Comparison of ENCODE assay signal across 13 cellular contexts in the genomic region with DNA sequence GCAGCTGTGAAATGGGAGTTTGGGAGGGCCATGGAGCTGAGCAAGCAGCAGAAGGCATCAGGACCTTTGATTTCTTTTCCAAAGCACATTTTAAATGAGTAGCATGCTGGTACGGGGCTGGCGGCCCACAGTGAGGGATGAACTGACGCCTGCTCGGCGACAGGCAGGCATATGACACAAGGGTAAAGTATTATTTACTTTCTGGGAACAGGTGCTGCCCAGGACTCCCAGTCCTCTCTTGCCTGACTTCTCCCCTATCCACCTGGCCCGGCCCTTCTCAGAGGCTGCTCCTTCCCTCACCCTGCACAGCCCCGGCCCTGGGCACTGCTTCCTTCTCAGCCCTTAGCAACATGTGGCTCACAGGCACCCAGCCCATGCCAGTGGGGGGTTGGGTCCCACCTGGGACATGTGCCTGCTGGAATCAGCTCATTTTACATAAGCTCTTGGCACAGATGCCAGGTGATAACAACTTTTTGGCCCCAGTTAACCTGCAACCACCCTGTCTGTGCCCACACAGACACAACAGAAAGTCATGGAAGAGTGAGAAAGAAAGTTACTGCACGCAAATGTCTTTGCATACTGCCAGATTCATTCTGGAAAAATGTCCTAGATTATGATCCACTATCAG.
DNase-seq lines count a peak whose midpoint lies in the region; ATAC-seq, FAIRE-seq and TF ChIP-seq lines count a peak whose summit lies in the region.
"Had no signal": no experiment of that assay in that cellular context is flagged by ENCODE, and none has a peak within 500 bp of the region (broad histone marks: within the 10 kb centered on the region; RNA-seq: fewer than 3 reads in every experiment).

No MANE protein-coding gene starts in this region.

- no peak overlapping the region for H3K4me3 ChIP-seq in small intestine (ENCODE audit: low read depth in 1 of 2, low read length in 2 of 2)
- H3K4me3 ChIP-seq: testis had no signal

- H3K27ac ChIP-seq in small intestine (ENCODE audit: low read depth in 1 of 2, low read length in 1 of 2), result peak overlapping the region; percentile 59 to 60
- H3K27ac ChIP-seq: neutrophil, testis had no signal

- no peaks in the 10 kb centered on the region for H3K36me3 ChIP-seq in small intestine (ENCODE audit: control insufficient read depth in 2 of 2, insufficient read depth in 2 of 2, low read length in 2 of 2)
- H3K36me3 ChIP-seq: neutrophil had no signal

- intact Hi-C loops in left ventricle myocardium superior (cut with micrococcal nuclease), result no loop called here

- FAIRE-seq in small intestine (lab: Jason Lieb, UNC), result no peak
- FAIRE-seq: RCC 7860 had no signal

- 9 to 47% (median 16%) methylated on average over 8 of the region's 8 CpGs for WGBS in small intestine, 3 donors

- no peaks in the 10 kb centered on the region for H3K9me3 ChIP-seq in small intestine (ENCODE audit: control insufficient read depth, low read depth)
- H3K9me3 ChIP-seq: neutrophil, testis had no signal

- no peak for TF ChIP-seq CTCF in HFFc6 (IDR thresholded peaks at IDR 0.05)

- ATAC-seq in left ventricle myocardium superior, result peak; percentile 96
- no peak for ATAC-seq in HG03439 (IDR thresholded peaks at IDR 0.05; ENCODE audit: unreplicated experiment)
- ATAC-seq in activated T-cell treated with anti-CD3 and anti-CD28 coated beads, Interleukin-2, amount 50 U/mL, for 72 hours (replicated peaks in 1 of 2), result no peak

- no peak overlapping the region; the same call in 1 of the 2 replicates for H3K4me3 Mint-ChIP-seq in HFFc6
- H3K4me3 Mint-ChIP-seq in activated T-cell treated with anti-CD3 and anti-CD28 coated beads, Interleukin-2, amount 50 U/mL, for 72 hours, result no peak overlapping the region

- no peaks in the 10 kb centered on the region for H3K27me3 ChIP-seq in small intestine (ENCODE audit: control insufficient read depth in 2 of 2, insufficient read depth in 2 of 2, low read length in 2 of 2)
- H3K27me3 ChIP-seq: neutrophil, testis had no signal

- peak overlapping the region; percentile 77 for H3K27ac Mint-ChIP-seq in HFFc6
- no peak overlapping the region for H3K27ac Mint-ChIP-seq in activated T-cell treated with anti-CD3 and anti-CD28 coated beads, Interleukin-2, amount 50 U/mL, for 72 hours

- H3K4me1 ChIP-seq in small intestine (ENCODE audit: control insufficient read depth in 2 of 2, insufficient read depth in 1 of 2, low read depth in 1 of 2, low read length in 1 of 2), result peaks cover 11 to 12% of the 10 kb centered on the region in 2 donors
- H3K4me1 ChIP-seq: testis had no signal

- no peaks in the 10 kb centered on the region for H3K9me3 Mint-ChIP-seq in HFFc6
- H3K9me3 Mint-ChIP-seq in activated T-cell treated with anti-CD3 and anti-CD28 coated beads, Interleukin-2, amount 50 U/mL, for 72 hours, result no peaks in the 10 kb centered on the region

- H3K4me1 Mint-ChIP-seq in HFFc6 (ENCODE audit: low read depth), result peaks cover 79% of the 10 kb centered on the region
- no peaks in the 10 kb centered on the region for H3K4me1 Mint-ChIP-seq in activated T-cell treated with anti-CD3 and anti-CD28 coated beads, Interleukin-2, amount 50 U/mL, for 72 hours (ENCODE audit: low read depth)

- peak; percentile 11 for DNase-seq in HFFc6
- peak; percentile 54 for DNase-seq in NCI-H69 (lab: John Stamatoyannopoulos, UW)
- DNase-seq in left ventricle myocardium superior, result peak; percentile 77
- peak; percentile 89 for DNase-seq in small intestine
- DNase-seq in cerebellar cortex (ENCODE audit: low spot score), result no peak
- no peak for DNase-seq in activated T-cell treated with anti-CD3 and anti-CD28 coated beads, Interleukin-2, amount 50 U/mL, for 72 hours
- DNase-seq: activated gamma-delta T cell; Kasumi-1; stimulated activated CD4-positive, alpha-beta T cell treated with anti-CD3 and anti-CD28 coated beads, Interleukin-4, amount 100 ng/mL, for 1 hour; testis had no signal

- H3K36me3 Mint-ChIP-seq in HFFc6 (ENCODE audit: low read depth), result peaks cover 14% of the 10 kb centered on the region
- no peaks in the 10 kb centered on the region for H3K36me3 Mint-ChIP-seq in activated T-cell treated with anti-CD3 and anti-CD28 coated beads, Interleukin-2, amount 50 U/mL, for 72 hours (ENCODE audit: insufficient read depth in 2 of 2)

- no peaks in the 10 kb centered on the region; the same call in 1 of the 2 replicates for H3K27me3 Mint-ChIP-seq in HFFc6 (ENCODE audit: insufficient read depth)
- no peaks in the 10 kb centered on the region for H3K27me3 Mint-ChIP-seq in activated T-cell treated with anti-CD3 and anti-CD28 coated beads, Interleukin-2, amount 50 U/mL, for 72 hours (ENCODE audit: low read depth)

Comparison
In these comparisons a context has a peak if more than half of its experiments do, and no peak if none do; other contexts are left out.
1. DNase-seq: peak in HFFc6 (single experiment), NCI-H69 (single experiment), left ventricle myocardium superior (single experiment) and small intestine (single experiment); none in cerebellar cortex (single experiment) and activated T-cell treated with anti-CD3 and anti-CD28 coated beads, Interleukin-2, amount 50 U/mL, for 72 hours (0 of 2).